Comparison of ENCODE assay signal across 15 cellular contexts in genomic region chr7:128160296-128160695, GRCh38.
DNase-seq lines count a peak whose midpoint lies in the region; ATAC-seq and TF ChIP-seq lines count a peak whose summit lies in the region.
"Had no signal": no experiment of that assay in that cellular context is flagged by ENCODE, and none has a peak within 500 bp of the region (broad histone marks: within the 10 kb centered on the region; RNA-seq: fewer than 3 reads in every experiment).

No MANE protein-coding gene starts in this region.

- H3K27ac ChIP-seq in right atrium auricular region = no peak overlapping the region

- H3K4me1 ChIP-seq in right atrium auricular region = no peaks in the 10 kb centered on the region

- H3K27ac Mint-ChIP-seq in osteocyte (ENCODE audit: unreplicated experiment) = no peak overlapping the region
- H3K27ac Mint-ChIP-seq: CD4-positive, alpha-beta memory T cell had no signal

- no peaks in the 10 kb centered on the region for H3K36me3 Mint-ChIP-seq in osteocyte (ENCODE audit: unreplicated experiment)
- H3K36me3 Mint-ChIP-seq: CD4-positive, alpha-beta memory T cell had no signal

- H3K4me1 Mint-ChIP-seq in osteocyte (ENCODE audit: unreplicated experiment) = no peaks in the 10 kb centered on the region

- no peaks in the 10 kb centered on the region for H3K9me3 Mint-ChIP-seq in osteocyte (ENCODE audit: unreplicated experiment)
- H3K9me3 Mint-ChIP-seq: CD4-positive, alpha-beta memory T cell had no signal

- no peaks in the 10 kb centered on the region for H3K9me3 ChIP-seq in right atrium auricular region

- H3K27me3 ChIP-seq in right atrium auricular region = peaks cover 3% of the 10 kb centered on the region in 2 donors

- H3K4me3 ChIP-seq in right atrium auricular region = no peak overlapping the region

- no peak overlapping the region for H3K4me3 Mint-ChIP-seq in osteocyte (ENCODE audit: unreplicated experiment)
- H3K4me3 Mint-ChIP-seq: CD4-positive, alpha-beta memory T cell had no signal

- peaks cover 66% of the 10 kb centered on the region for H3K27me3 Mint-ChIP-seq in osteocyte (ENCODE audit: unreplicated experiment)

- peak; percentile 31 for DNase-seq in activated effector memory CD4-positive, alpha-beta T cell treated with anti-CD3 and anti-CD28 coated beads, Interleukin-2, amount 50 U/mL, for 16 hours
- DNase-seq in activated effector memory CD4-positive, alpha-beta T cell treated with Interleukin-2 at 50 U/mL for 16 hours = no peak
- peak; percentile 22 for DNase-seq in islet precursor cell
- DNase-seq in osteocyte (ENCODE audit: extremely low spot score, unreplicated experiment) = peak; percentile 25
- no peak for DNase-seq in 8988T
- DNase-seq in right atrium auricular region (ENCODE audit: low spot score) = no peak
- DNase-seq: C1 segment of cervical spinal cord; Calu3; CD4-positive, alpha-beta memory T cell; COR-L47; DMS53; DMS79 treated with DMSO at 0.1 percent for 48 hours; GOT3; HCEC 1CT had no signal

- no peak for ATAC-seq in GM19035 (IDR thresholded peaks at IDR 0.05; ENCODE audit: unreplicated experiment)

- no peak for TF ChIP-seq CTCF in osteocyte (IDR thresholded peaks at IDR 0.05)
- no peak for TF ChIP-seq CTCF in right atrium auricular region (IDR thresholded peaks at IDR 0.05)

- no peaks in the 10 kb centered on the region for H3K36me3 ChIP-seq in right atrium auricular region

Comparison
In these comparisons a context has a peak if more than half of its experiments do, and no peak if none do; other contexts are left out.
1. DNase-seq: peak in activated effector memory CD4-positive, alpha-beta T cell treated with anti-CD3 and anti-CD28 coated beads, Interleukin-2, amount 50 U/mL, for 16 hours (single experiment), islet precursor cell (single experiment) and osteocyte (single experiment); none in activated effector memory CD4-positive, alpha-beta T cell treated with Interleukin-2 at 50 U/mL for 16 hours (single experiment), 8988T (single experiment) and right atrium auricular region (single experiment).